16 cellular contexts compared by ENCODE assay signal in the genomic region with DNA sequence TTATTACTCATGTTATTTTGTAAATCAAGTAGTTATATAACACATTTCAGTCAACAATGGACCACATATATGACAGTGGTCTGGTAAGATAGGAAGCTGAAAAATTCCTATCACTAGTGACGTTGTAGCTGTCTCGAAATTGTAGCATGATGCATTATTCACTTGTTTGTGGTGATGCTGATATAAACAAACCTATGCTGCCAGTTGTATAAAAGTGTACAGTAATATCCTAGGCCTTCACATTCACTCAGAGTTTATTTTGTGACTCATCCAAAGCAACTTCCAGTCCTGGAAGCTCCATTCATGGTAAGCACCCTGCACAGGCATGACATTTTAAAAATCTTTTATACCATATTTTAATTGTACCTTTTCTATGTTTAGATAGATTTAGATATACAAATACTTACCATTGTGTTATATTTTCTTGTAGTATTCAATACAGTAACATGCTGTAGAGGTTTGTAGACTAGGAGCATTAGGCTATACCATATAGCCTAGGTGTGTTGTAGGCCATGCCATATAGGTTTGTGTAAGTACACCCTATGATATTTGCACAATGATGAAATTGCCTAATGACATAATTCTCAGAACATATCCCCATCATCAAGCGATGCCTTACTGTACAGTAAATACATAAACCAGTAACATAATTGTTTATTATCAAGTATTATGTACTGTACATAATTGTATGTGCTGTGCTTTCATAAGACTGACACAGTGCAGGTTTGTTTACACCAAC. TPM values are rescaled to one million over a fixed set of nuclear protein-coding genes. Genes with fewer than 3 reads are reported as not detected.
A peak's percentile ranks its signal among the peaks of the same experiment; 100 is the strongest.
DNase-seq lines count a peak whose midpoint lies in the region; FAIRE-seq and TF ChIP-seq lines count a peak whose summit lies in the region.
"Had no signal": no experiment of that assay in that cellular context is flagged by ENCODE, and none has a peak within 500 bp of the region (broad histone marks: within the 10 kb centered on the region; RNA-seq: fewer than 3 reads in every experiment).

No MANE protein-coding gene starts in this region.

- H3K9me3 ChIP-seq in MG63: no peaks in the 10 kb centered on the region
- H3K9me3 ChIP-seq: gastroesophageal sphincter, right lobe of liver, stomach had no signal

- intact Hi-C loops in cardiac septum (cut with DNase I): no loop called here

- CTCF ChIA-PET in BJ (lab: Yijun Ruan, JAX): no interaction called here

- no peaks in the 10 kb centered on the region for H3K36me3 ChIP-seq in BJ (ENCODE audit: control insufficient read depth, insufficient read depth, low read length)
- H3K36me3 ChIP-seq in MG63: no peaks in the 10 kb centered on the region
- H3K36me3 ChIP-seq in bronchial epithelial cell (ENCODE audit: control insufficient read depth, insufficient read depth, low read length): no peaks in the 10 kb centered on the region

- POLR2A ChIA-PET in BJ (lab: Charles Lee): no interaction called here

- FAIRE-seq in bronchial epithelial cell (lab: Jason Lieb, UNC): no peak

- TF ChIP-seq CTCF in BJ (IDR thresholded peaks at IDR 0.05; ENCODE audit: insufficient read depth, low read depth, low read length): no peak
- no peak for TF ChIP-seq CTCF in bronchial epithelial cell (IDR thresholded peaks at IDR 0.05; ENCODE audit: insufficient read depth, low read length, severe bottlenecking)
- no peak for TF ChIP-seq CTCF in GM10266 (IDR thresholded peaks at IDR 0.05; ENCODE audit: control insufficient read depth, insufficient read depth, low read depth, missing control alignments)
- TF ChIP-seq CTCF in GM20000 (IDR thresholded peaks at IDR 0.05; ENCODE audit: extremely low read depth, missing control alignments): no peak

- DNase-seq in BJ (ENCODE audit: low read depth) (peak; percentile 74), MG63 (peak; percentile 13), bronchial epithelial cell (ENCODE audit: low read depth) (peak; percentile 95), kidney tubule cell (ENCODE audit: low spot score) (peak; percentile 62), cardiac septum (ENCODE audit: low spot score) (no peak), GM10266 (ENCODE audit: extremely low spot score) (no peak), GM20000 (ENCODE audit: low spot score) (no peak), NOMO-1 treated with dmso at 0.1 percent for 144 hours (lab: John Stamatoyannopoulos, UW; ENCODE audit: unreplicated experiment) (no peak)
- DNase-seq: activated CD4-positive, alpha-beta T cell treated with anti-CD3 and anti-CD28 coated beads, Interleukin-2, amount 50 U/mL, for 4 hours; activated effector memory CD4-positive, alpha-beta T cell treated with Interleukin-2 at 50 U/mL for 16 hours; KBM-7; NCI-H187 treated with DMSO at 0.1 percent for 48 hours; right lobe of liver; stomach; T-helper 1 cell had no signal

- H3K4me3 ChIP-seq in BJ (ENCODE audit: low read depth, low read length) (no peak overlapping the region), MG63 (no peak overlapping the region), bronchial epithelial cell (ENCODE audit: low read depth, low read length) (no peak overlapping the region)
- H3K4me3 ChIP-seq: gastroesophageal sphincter, right lobe of liver, stomach had no signal

- H3K27me3 ChIP-seq in BJ (ENCODE audit: control insufficient read depth, insufficient read depth, low read length) (no peaks in the 10 kb centered on the region), MG63 (no peaks in the 10 kb centered on the region), bronchial epithelial cell (ENCODE audit: control insufficient read depth, insufficient read depth, low read length) (no peaks in the 10 kb centered on the region)
- H3K27me3 ChIP-seq: gastroesophageal sphincter, right lobe of liver, stomach had no signal

RNA-seq across cellular contexts. Expression of a gene that starts 49.3 kb away (rescaled TPM):
- 3.8 and 6.9 TPM in 2 replicates for polyA plus RNA-seq in BJ (2011; rRNA removed)
- polyA minus RNA-seq in BJ (2011; rRNA and poly(A)+ RNA removed): 5.0 and 6.5 TPM in 2 replicates
- 9.8 and 17.6 TPM in 2 replicates for total RNA-seq in MG63 (2014; rRNA removed; shearing (Covaris generic); ENCODE audit: low replicate concordance)
- total RNA-seq in bronchial epithelial cell (4.5 and 6.3 TPM in 2 replicates), cardiac septum (9.7 TPM)

Comparison
In these comparisons a context has a peak if more than half of its experiments do, and no peak if none do; other contexts are left out.
1. DNase-seq: peak in BJ (single experiment), MG63 (single experiment), bronchial epithelial cell (single experiment) and kidney tubule cell (single experiment); none in cardiac septum (single experiment), GM10266 (single experiment), GM20000 (single experiment) and NOMO-1 treated with dmso at 0.1 percent for 144 hours (single experiment).